ENCODE assay signal across 24 cellular contexts in the genomic region with DNA sequence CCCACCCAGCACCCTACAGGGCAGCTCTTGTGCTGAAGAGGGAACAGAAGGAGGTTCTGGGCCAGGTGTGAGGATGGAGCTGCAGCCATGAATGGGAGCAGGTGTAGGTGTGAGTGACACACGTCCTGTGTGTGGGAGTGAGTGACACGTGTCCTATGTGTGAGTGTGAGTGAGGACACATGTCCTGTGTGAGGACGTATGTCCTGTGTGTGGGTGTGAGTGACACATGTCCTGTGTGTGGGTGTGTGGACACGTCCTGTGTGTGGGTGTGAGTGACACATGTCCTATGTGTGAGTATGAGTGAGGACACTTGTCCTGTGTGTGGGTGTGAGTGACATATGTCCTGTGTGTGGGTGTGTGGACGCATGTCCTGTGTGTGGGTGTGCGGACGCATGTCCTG.
DNase-seq lines count a peak whose midpoint lies in the region; FAIRE-seq lines count a peak whose summit lies in the region.
"Had no signal": no experiment of that assay in that cellular context is flagged by ENCODE, and none has a peak within 500 bp of the region (broad histone marks: within the 10 kb centered on the region; RNA-seq: fewer than 3 reads in every experiment).

No MANE protein-coding gene starts in this region.

- DNase-seq in activated T-cell treated with anti-CD3 and anti-CD28 coated beads for 4 hours (peak; percentile 39), CD1c-positive myeloid dendritic cell (ENCODE audit: extremely low spot score) (peak; percentile 27), RCC 7860 (ENCODE audit: low spot score) (no peak), HuH-7 (ENCODE audit: low spot score) (no peak)
- no peak for DNase-seq in activated T-cell treated with anti-CD3 and anti-CD28 coated beads, Interleukin-2, amount 50 U/mL, for 1 hour
- peak; percentile 35 to 47 for DNase-seq in activated T-cell treated with anti-CD3 and anti-CD28 coated beads, Interleukin-2, amount 50 U/mL, for 48 hours
- peak; percentile 35 for DNase-seq in stimulated activated CD4-positive, alpha-beta T cell treated with anti-CD3 and anti-CD28 coated beads, Interleukin-4, amount 100 ng/mL, for 24 hours
- no peak for DNase-seq in effector CD8-positive, alpha-beta T cell (lab: John Stamatoyannopoulos, UW)
- DNase-seq: ACHN; activated B cell treated with CpG ODN at 0.5 μM for 24 hours; BE2C; COR-L47; effector memory CD8-positive, alpha-beta T cell; erythroblast; glutamatergic neuron; islet precursor cell; left ventricle myocardium inferior; NCI-H1092 treated with DMSO at 0.1 percent for 48 hours; NCI-H2029 treated with DMSO at 0.1 percent for 48 hours; SJCRH30; testis had no signal

- no peak for FAIRE-seq in RCC 7860 (lab: Jason Lieb, UNC)
- FAIRE-seq: astrocyte, G401.6, H54 had no signal

Comparison
In these comparisons a context has a peak if more than half of its experiments do, and no peak if none do; other contexts are left out.
1. DNase-seq: peak in activated T-cell treated with anti-CD3 and anti-CD28 coated beads for 4 hours (single experiment), CD1c-positive myeloid dendritic cell (single experiment), activated T-cell treated with anti-CD3 and anti-CD28 coated beads, Interleukin-2, amount 50 U/mL, for 48 hours (2 of 2) and stimulated activated CD4-positive, alpha-beta T cell treated with anti-CD3 and anti-CD28 coated beads, Interleukin-4, amount 100 ng/mL, for 24 hours (single experiment); none in activated T-cell treated with anti-CD3 and anti-CD28 coated beads, Interleukin-2, amount 50 U/mL, for 1 hour (single experiment), effector CD8-positive, alpha-beta T cell (single experiment), RCC 7860 (single experiment) and HuH-7 (single experiment).